9 cellular contexts compared by ENCODE assay signal in genomic region chr4:10114607-10115006, GRCh38. TPM values are rescaled to one million over a fixed set of nuclear protein-coding genes. Genes with fewer than 3 reads are reported as not detected.
DNase-seq lines count a peak whose midpoint lies in the region; ATAC-seq and TF ChIP-seq lines count a peak whose summit lies in the region.
"Had no signal": no experiment of that assay in that cellular context is flagged by ENCODE, and none has a peak within 500 bp of the region (broad histone marks: within the 10 kb centered on the region; RNA-seq: fewer than 3 reads in every experiment).

No MANE protein-coding gene starts in this region.

- no peaks in the 10 kb centered on the region for H3K9me3 ChIP-seq in NT2/D1 (ENCODE audit: insufficient read depth, low read length)
- H3K9me3 ChIP-seq in ectodermal cell (ENCODE audit: control insufficient read depth, low read length), result no peaks in the 10 kb centered on the region

- no peak overlapping the region for H3K27ac ChIP-seq in ectodermal cell (ENCODE audit: insufficient read depth, low read depth, low read length, poor library complexity, severe bottlenecking)

- no peaks in the 10 kb centered on the region for H3K9me3 Mint-ChIP-seq in neural crest cell

- H3K4me3 Mint-ChIP-seq in neural crest cell, result peak overlapping the region; percentile 94

- H3K27me3 Mint-ChIP-seq in neural crest cell (ENCODE audit: low read depth), result no peaks in the 10 kb centered on the region

- TF ChIP-seq CTCF in BJ (IDR thresholded peaks at IDR 0.05; ENCODE audit: insufficient read depth, low read depth, low read length) (no peak), neural crest cell (conservative IDR thresholded peaks at IDR 0.05) (no peak)

- peak overlapping the region; percentile 37 for H3K9ac ChIP-seq in NT2/D1 (ENCODE audit: insufficient read length, low read depth)

- WGBS in ectodermal cell, 2 experiments, result 92 to 94% methylated on average over 7 of the region's 7 CpGs

- H3K27ac Mint-ChIP-seq in neural crest cell (ENCODE audit: unreplicated experiment), result no peak overlapping the region

- no peak for ATAC-seq in GM21528 (IDR thresholded peaks at IDR 0.05; ENCODE audit: low FRiP score, unreplicated experiment)

- POLR2A ChIA-PET in BJ (lab: Charles Lee), result no interaction called here

- H3K4me3 ChIP-seq in BJ (ENCODE audit: low read depth, low read length) (peak overlapping the region; percentile 90), NT2/D1 (ENCODE audit: insufficient read length, low read depth) (no peak overlapping the region), ectodermal cell (ENCODE audit: insufficient read depth, low read depth, low read length) (peak overlapping the region; percentile 4)

- H3K4me1 ChIP-seq in NT2/D1 (ENCODE audit: insufficient read depth, insufficient read length) (peaks cover 20% of the 10 kb centered on the region), ectodermal cell (ENCODE audit: control insufficient read depth, insufficient read depth, low read length) (peaks cover 19% of the 10 kb centered on the region)

- H3K4me1 Mint-ChIP-seq in neural crest cell, result peaks cover 47% of the 10 kb centered on the region

- H3K36me3 Mint-ChIP-seq in neural crest cell (ENCODE audit: low read depth), result peaks cover 6% of the 10 kb centered on the region

- H3K36me3 ChIP-seq in BJ (ENCODE audit: control insufficient read depth, insufficient read depth, low read length) (peaks cover 29% of the 10 kb centered on the region), NT2/D1 (ENCODE audit: insufficient read depth, insufficient read length, low read length) (peaks cover 66% of the 10 kb centered on the region), ectodermal cell (ENCODE audit: control insufficient read depth, insufficient read depth, low read length) (peaks cover 27% of the 10 kb centered on the region)

- H3K27me3 ChIP-seq in BJ (ENCODE audit: control insufficient read depth, insufficient read depth, low read length), result no peaks in the 10 kb centered on the region
- no peaks in the 10 kb centered on the region for H3K27me3 ChIP-seq in NT2/D1 (ENCODE audit: insufficient read depth, insufficient read length)
- no peaks in the 10 kb centered on the region for H3K27me3 ChIP-seq in ectodermal cell (ENCODE audit: control insufficient read depth, insufficient read depth, low read length, poor library complexity, severe bottlenecking)

- CTCF ChIA-PET in BJ (lab: Yijun Ruan, JAX), result interaction anchor here (1.3 kb wide), 1 partner anchor 23 kb away, joined by 3 read pairs; no protein-coding TSS in a partner anchor

- DNase-seq in BJ (ENCODE audit: low read depth), result no peak
- DNase-seq in NT2/D1 (ENCODE audit: low read depth, low spot score), result no peak
- no peak for DNase-seq in neural crest cell (ENCODE audit: low read depth, low spot score)
- DNase-seq in A172 (ENCODE audit: low spot score), result no peak
- no peak for DNase-seq in dermis blood vessel endothelial cell
- DNase-seq in mesenteric fat pad (ENCODE audit: low spot score), result no peak
- DNase-seq: NCI-H1105 treated with DMSO at 0.1 percent for 48 hours had no signal

RNA-seq across cellular contexts. Expression of gene WDR1, which starts 2.0 kb away (rescaled TPM):
- 666 and 952 TPM in 2 replicates for polyA plus RNA-seq in BJ (2011; rRNA removed)
- polyA minus RNA-seq in BJ (2011; rRNA and poly(A)+ RNA removed), result 536 and 732 TPM in 2 replicates
- 167 TPM for polyA plus RNA-seq in ectodermal cell (2013, experiment 1 of 4)
- 191 TPM for polyA plus RNA-seq in ectodermal cell (2013, experiment 2 of 4)
- 113 TPM for polyA plus RNA-seq in ectodermal cell (2013, experiment 3 of 4)
- 117 TPM for polyA plus RNA-seq in ectodermal cell (2013, experiment 4 of 4)
- total RNA-seq in neural crest cell (154 and 155 TPM in 2 replicates), dermis blood vessel endothelial cell (344 and 584 TPM in 2 replicates), mesenteric fat pad (249 TPM)
- 271 and 296 TPM in 2 replicates for total RNA-seq in A172 (2014; rRNA removed; shearing (Covaris generic))
